In the genomic region with DNA sequence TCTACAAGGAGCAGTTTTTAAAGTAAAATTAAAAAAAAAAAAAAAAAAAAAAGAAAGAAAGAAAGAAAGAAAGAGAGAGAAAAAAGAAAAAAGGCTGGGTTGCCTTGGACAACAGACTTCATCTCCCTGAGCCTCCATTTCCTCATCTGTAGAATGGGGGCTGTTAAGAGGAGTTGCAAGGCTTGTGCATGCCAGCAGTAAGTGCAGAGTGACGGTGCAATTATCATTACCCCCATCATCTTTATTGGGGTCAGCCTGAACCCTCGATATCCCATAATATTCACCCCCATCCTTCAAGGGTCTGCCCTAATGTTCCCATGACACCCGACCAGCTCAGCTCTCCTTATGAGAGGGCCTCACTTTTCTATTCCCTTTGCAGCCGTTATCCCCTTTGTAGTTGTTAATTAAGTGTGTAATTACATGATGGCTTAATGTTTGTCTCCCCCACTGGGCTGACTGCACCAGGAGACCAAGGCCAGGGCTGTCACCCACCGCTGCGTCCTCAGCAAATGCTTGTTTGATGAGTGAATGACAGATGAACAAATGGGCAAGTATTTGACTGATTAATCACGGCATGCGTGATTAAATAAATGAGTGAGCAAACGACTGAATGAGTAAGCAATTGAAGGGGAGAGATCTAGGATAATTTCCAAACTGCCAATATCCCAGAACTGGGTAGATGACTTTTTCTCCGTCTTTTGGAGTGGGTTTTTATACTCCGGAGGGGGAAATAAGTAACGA, we compare ENCODE assay signal across 8 cellular contexts. TPM values are rescaled to one million over a fixed set of nuclear protein-coding genes. Genes with fewer than 3 reads are reported as not detected.
DNase-seq lines count a peak whose midpoint lies in the region; ATAC-seq, FAIRE-seq and TF ChIP-seq lines count a peak whose summit lies in the region.

No MANE protein-coding gene starts in this region.

- H4K20me1 ChIP-seq in BLaER1, result no peaks in the 10 kb centered on the region
- no peaks in the 10 kb centered on the region for H4K20me1 ChIP-seq in HCT116 (ENCODE audit: insufficient read depth)

- no peak for TF ChIP-seq POLR2A in HCT116 (IDR thresholded peaks at IDR 0.05; ENCODE audit: borderline replicate concordance, extremely low read depth, insufficient read depth, insufficient read length)

- no peak overlapping the region for H3K4ac ChIP-seq in trophoblast cell (ENCODE audit: low read depth, low read length)

- no peak overlapping the region for H2AK5ac ChIP-seq in trophoblast cell (ENCODE audit: low read length)

- no peak overlapping the region for H3K23ac ChIP-seq in trophoblast cell (ENCODE audit: low read length)

- POLR2A ChIA-PET in HCT116 (lab: Charles Lee), result interaction anchor here (1.5 to 3.1 kb wide), 6 partner anchors 10 to 75 kb away, joined by 5 to 43 read pairs (median 12); a partner anchor contains a TSS

- H3K9ac ChIP-seq in BLaER1 (peak overlapping the region; percentile 97), HCT116 (ENCODE audit: low read length) (peak overlapping the region; percentile 67), trophoblast cell (ENCODE audit: low read length) (no peak overlapping the region)

- no peak overlapping the region for H2BK120ac ChIP-seq in trophoblast cell (ENCODE audit: insufficient read depth, low read length, poor library complexity)

- CTCF ChIA-PET in HCT116 (lab: Charles Lee), result interaction anchor here (0.6 to 7.5 kb wide), 20 partner anchors 10 to 300 kb away, joined by 3 to 189 read pairs (median 5); a partner anchor contains a TSS

- H2BK12ac ChIP-seq in trophoblast cell (ENCODE audit: low read length), result no peak overlapping the region

- H3K27ac ChIP-seq in BLaER1 (no peak overlapping the region), HCT116 (ENCODE audit: low read depth, low read length) (peak overlapping the region; percentile 71), trophoblast cell (ENCODE audit: low read depth, low read length) (no peak overlapping the region)

- no peaks in the 10 kb centered on the region for H3K9me2 ChIP-seq in HCT116 (ENCODE audit: insufficient read depth)

- H3K4me2 ChIP-seq in BLaER1 (peak overlapping the region; percentile 84), HCT116 (ENCODE audit: low read length) (peak overlapping the region; percentile 85), trophoblast cell (ENCODE audit: low read length) (peak overlapping the region; percentile 77)

- TF ChIP-seq CTCF in HCT116 (IDR thresholded peaks at IDR 0.05 in 2 of 3, conservative IDR thresholded peaks at IDR 0.05 in 1 of 3; ENCODE audit: borderline replicate concordance in 1 of 3, insufficient read depth in 1 of 3, low read depth in 2 of 3, low read length in 2 of 3) (no peak), epithelial cell of proximal tubule (conservative IDR thresholded peaks at IDR 0.05; ENCODE audit: low read depth, low read length) (no peak)

- H3K4me1 ChIP-seq in BLaER1 (peaks cover 19% of the 10 kb centered on the region), HCT116 (ENCODE audit: control insufficient read depth in 1 of 2, insufficient read depth in 2 of 2, low read length in 2 of 2) (peaks cover 5 to 22% of the 10 kb centered on the region in 2 experiments; a peak in 3 of 4 replicates), trophoblast cell (ENCODE audit: control insufficient read depth in 1 of 2, insufficient read depth in 2 of 2, low read length in 2 of 2) (peaks cover 0 to 1% of the 10 kb centered on the region in 2 experiments)

- H2BK5ac ChIP-seq in trophoblast cell (ENCODE audit: low read depth, low read length, poor library complexity), result no peak overlapping the region

- FAIRE-seq in frontal cortex (lab: Jason Lieb, UNC), result no peak

- H2AFZ ChIP-seq in HCT116 (ENCODE audit: low read depth, low read length, poor library complexity, severe bottlenecking) (no peak overlapping the region), trophoblast cell (ENCODE audit: insufficient read depth, low read length, poor library complexity) (no peak overlapping the region)

- intact Hi-C loops in HCT116 (cut with micrococcal nuclease), result loop anchor here (1.0 kb wide), 3 partner anchors 39 to 73 kb away; a partner anchor contains a TSS

- WGBS in trophoblast cell (ENCODE audit: extremely low coverage, insufficient coverage, insufficient read length), result no CpG with 5 or more reads among the region's 12 CpGs

- H4K8ac ChIP-seq in trophoblast cell (ENCODE audit: low read depth, low read length), result no peak overlapping the region

- DNase-seq in HCT116 (ENCODE audit: low read depth, low spot score), result no peak
- peak in 3 of 5 experiments; percentile 24 to 51 (median 33) for DNase-seq in T-helper 2 cell
- no peak for DNase-seq in epithelial cell of proximal tubule (ENCODE audit: low read depth)
- peak; percentile 87 to 94 for DNase-seq in trophoblast cell
- DNase-seq in frontal cortex (ENCODE audit: low spot score in 2 of 2), result no peak

- H4K12ac ChIP-seq in trophoblast cell (ENCODE audit: low read depth, low read length), result no peak overlapping the region

- no peak overlapping the region for H3K14ac ChIP-seq in trophoblast cell (ENCODE audit: low read length)

- peaks cover 4% of the 10 kb centered on the region for H3K79me1 ChIP-seq in trophoblast cell (ENCODE audit: low read length)

- H3K9me3 ChIP-seq in BLaER1, result no peaks in the 10 kb centered on the region
- no peaks in the 10 kb centered on the region for H3K9me3 ChIP-seq in HCT116 (ENCODE audit: control insufficient read depth in 1 of 2, insufficient read depth in 1 of 2, low read depth in 1 of 2, low read length in 2 of 2)
- H3K9me3 ChIP-seq in trophoblast cell (ENCODE audit: insufficient read depth, low read depth, low read length), result peaks cover 2% of the 10 kb centered on the region

- H3K79me2 ChIP-seq in HCT116 (ENCODE audit: insufficient read depth, low read length), result no peaks in the 10 kb centered on the region
- no peaks in the 10 kb centered on the region for H3K79me2 ChIP-seq in trophoblast cell (ENCODE audit: control insufficient read depth, insufficient read depth, low read length, poor library complexity)

- BruUV-seq in HCT116 (replicated peaks; lab: Mats Ljungman, UMichigan), result no TSS peak

- H3K27me3 ChIP-seq in BLaER1 (peaks cover 34% of the 10 kb centered on the region), HCT116 (ENCODE audit: insufficient read depth, low read length) (no peaks in the 10 kb centered on the region), trophoblast cell (ENCODE audit: insufficient read depth, low read length) (no peaks in the 10 kb centered on the region)

- no peak overlapping the region for H3K18ac ChIP-seq in trophoblast cell (ENCODE audit: low read length)

- peak; percentile 26 for ATAC-seq in HCT116
- ATAC-seq in GM21825 (IDR thresholded peaks at IDR 0.05; ENCODE audit: unreplicated experiment), result no peak
- no peak for ATAC-seq in GM19328 (IDR thresholded peaks at IDR 0.05; ENCODE audit: unreplicated experiment)

- peak overlapping the region; percentile 70 for H3K4me3 ChIP-seq in BLaER1
- peak overlapping the region; percentile 22 to 53 for H3K4me3 ChIP-seq in HCT116 (replicated peaks in 1 of 2; ENCODE audit: low read depth in 1 of 2, low read length in 2 of 2)
- H3K4me3 ChIP-seq in epithelial cell of proximal tubule (ENCODE audit: low read depth, low read length), result peak overlapping the region; percentile 69
- no peak overlapping the region for H3K4me3 ChIP-seq in trophoblast cell (ENCODE audit: low read depth, low read length)

- no peak overlapping the region for H4K91ac ChIP-seq in trophoblast cell (ENCODE audit: low read depth, low read length)

- RAD21 ChIA-PET in HCT116 (lab: Charles Lee; ENCODE audit: low non-redundant PET in 1 of 2, low total read pairs in 2 of 2, uncharacterized antibody in 2 of 2, unreplicated experiment in 2 of 2), result interaction anchor here (0.5 to 3.0 kb wide), 13 partner anchors 9 to 283 kb away, joined by 3 to 40 read pairs (median 5); a partner anchor contains a TSS

- H3K36me3 ChIP-seq in BLaER1 (no peaks in the 10 kb centered on the region), HCT116 (ENCODE audit: control insufficient read depth in 1 of 2, insufficient read depth in 2 of 2, low read length in 2 of 2) (no peaks in the 10 kb centered on the region), trophoblast cell (ENCODE audit: control insufficient read depth in 1 of 2, insufficient read depth in 2 of 2, low read length in 2 of 2) (peaks cover 2 to 5% of the 10 kb centered on the region in 2 experiments)

- TF ChIP-seq RAD21 in HCT116 (IDR thresholded peaks at IDR 0.05; ENCODE audit: low read depth), result no peak

TF ChIP-seq in HCT116, 20 proteins besides CTCF, POLR2A, EP300 and RAD21:
- no peak for TF ChIP-seq SRF (IDR thresholded peaks at IDR 0.05; ENCODE audit: low read depth)
- TF ChIP-seq, protein P1, sequence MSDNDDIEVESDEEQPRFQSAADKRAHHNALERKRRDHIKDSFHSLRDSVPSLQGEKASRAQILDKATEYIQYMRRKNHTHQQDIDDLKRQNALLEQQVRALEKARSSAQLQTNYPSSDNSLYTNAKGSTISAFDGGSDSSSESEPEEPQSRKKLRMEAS (IDR thresholded peaks at IDR 0.05), result no peak
- TF ChIP-seq EGR1 (IDR thresholded peaks at IDR 0.05; ENCODE audit: low read depth), result no peak
- no peak for TF ChIP-seq CEBPB (IDR thresholded peaks at IDR 0.05; ENCODE audit: low read depth)

RNA-seq across cellular contexts. Expression of a gene that starts 10.1 kb away (rescaled TPM):
- 12.6 TPM for total RNA-seq in HCT116 (2021; ENCODE audit: unreplicated experiment)
- 84.7 and 216 TPM in 2 replicates for polyA plus RNA-seq in HCT116 (2012)
- 0.65 and 3.4 TPM in 2 replicates for total RNA-seq in epithelial cell of proximal tubule
- 37.2 and 40.1 TPM in 2 replicates for polyA plus RNA-seq in trophoblast cell (2013)
- total RNA-seq in frontal cortex, result 2.0 TPM

RNA-seq across cellular contexts. Expression of a gene that starts 19.0 kb away (rescaled TPM):
- total RNA-seq in HCT116 (2021; ENCODE audit: unreplicated experiment) (21.7 TPM), epithelial cell of proximal tubule (6.9 and 9.7 TPM in 2 replicates), frontal cortex (54.2 TPM)
- 30.2 and 32.4 TPM in 2 replicates for polyA plus RNA-seq in HCT116 (2012)
- 68.7 and 72.2 TPM in 2 replicates for polyA plus RNA-seq in trophoblast cell (2013)

RNA-seq across cellular contexts. Expression of a gene that starts 20.4 kb away (rescaled TPM):
- total RNA-seq in HCT116 (2021; ENCODE audit: unreplicated experiment) (5.2 TPM), epithelial cell of proximal tubule (0.17 TPM in 1 of 2 replicates, not detected in the other), frontal cortex (0.82 TPM)
- polyA plus RNA-seq in HCT116 (2012), result 2.2 and 2.6 TPM in 2 replicates
- polyA plus RNA-seq in trophoblast cell (2013), result 32.0 and 34.1 TPM in 2 replicates

RNA-seq across cellular contexts. Expression of a gene that starts 29.4 kb away (rescaled TPM):
- total RNA-seq in HCT116 (2021; ENCODE audit: unreplicated experiment) (152 TPM), epithelial cell of proximal tubule (106 and 146 TPM in 2 replicates), frontal cortex (9.0 TPM)
- polyA plus RNA-seq in HCT116 (2012), result 85.6 and 99.7 TPM in 2 replicates
- polyA plus RNA-seq in trophoblast cell (2013), result 229 and 249 TPM in 2 replicates

RNA-seq across cellular contexts. Expression of a gene that starts 54.2 kb away (rescaled TPM):
- total RNA-seq in HCT116 (2021; ENCODE audit: unreplicated experiment), result 103 TPM
- 96.9 and 130 TPM in 2 replicates for polyA plus RNA-seq in HCT116 (2012)
- total RNA-seq in epithelial cell of proximal tubule, result 66.6 and 71.6 TPM in 2 replicates
- 56.9 and 58.5 TPM in 2 replicates for polyA plus RNA-seq in trophoblast cell (2013)
- 55.0 TPM for total RNA-seq in frontal cortex

Comparison
In these comparisons a context has a peak if more than half of its experiments do, and no peak if none do; other contexts are left out.
1. DNase-seq: peak in T-helper 2 cell (3 of 5) and trophoblast cell (2 of 2); none in HCT116 (single experiment), epithelial cell of proximal tubule (single experiment) and frontal cortex (0 of 2).
2. Peak in every context shown above with its lines, with median percentiles within 50 percentile points of each other: H3K4me2 ChIP-seq.